Comparison of ENCODE assay signal across 8 cellular contexts in the genomic region with DNA sequence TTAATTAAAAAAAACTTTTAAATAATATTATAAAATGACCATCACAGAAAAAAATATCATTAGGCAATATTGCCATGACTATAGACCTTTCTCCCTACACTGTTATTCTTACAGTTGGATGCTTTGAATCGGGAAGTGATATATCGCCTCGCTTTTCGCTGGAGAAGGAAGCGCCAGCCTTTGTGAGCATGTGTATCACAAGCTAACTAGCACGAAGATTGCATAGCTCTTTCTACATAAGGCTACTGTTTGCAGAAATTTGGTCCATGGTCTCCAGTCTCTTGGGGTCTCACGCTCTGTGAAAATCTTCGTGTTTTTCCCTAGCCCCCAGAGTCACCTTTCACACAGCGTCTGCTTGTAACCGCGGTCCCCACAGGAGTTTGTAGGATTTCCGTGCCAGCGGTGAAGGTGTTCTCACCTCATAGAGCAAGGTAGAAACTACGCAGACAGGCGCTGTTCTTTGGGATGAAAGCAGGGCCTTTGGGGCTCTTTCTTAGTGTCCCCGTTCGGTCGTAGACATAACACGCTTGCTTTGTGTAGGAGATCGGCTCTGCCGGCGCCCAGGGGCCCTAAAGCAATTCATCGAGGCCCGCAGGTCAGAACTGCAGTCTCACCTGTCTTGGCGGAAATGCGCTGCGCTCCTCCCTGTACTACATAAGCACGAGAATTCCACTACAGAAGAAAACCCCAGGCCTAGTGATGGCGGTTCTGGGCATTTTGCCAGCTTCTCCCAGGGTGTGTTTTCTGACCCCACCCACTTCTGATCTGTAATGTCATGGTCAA.
DNase-seq lines count a peak whose midpoint lies in the region; ATAC-seq, FAIRE-seq and TF ChIP-seq lines count a peak whose summit lies in the region.
"Not testable (repeated sequence)": the region's sequence is repeated elsewhere in the genome, so short reads cannot be mapped to it uniquely, and the experiment has no call there.

No MANE protein-coding gene starts in this region.

- WGBS in testis, 2 donors = 62 to 72% methylated on average over 13 to 14 of the region's 29 CpGs

- H3K4me3 Mint-ChIP-seq in CD4-positive, alpha-beta memory T cell = peak overlapping the region in 4 of 8 donors; percentile 48 to 67 (median 53)
- not testable (repeated sequence) for H3K4me3 Mint-ChIP-seq in activated CD4-positive, alpha-beta T cell treated with anti-CD3 and anti-CD28 coated beads, Interleukin-2, amount 10 ng/mL, durations not matched to agents 24 days and 14 days; activated T-helper 17 cell treated with anti-CD3 and anti-CD28 coated beads, Interleukin-2, amount 50 U/mL, for 72 hours; activated naive CD8-positive, alpha-beta T cell treated with anti-CD3 and anti-CD28 coated beads, Interleukin-2, amount 50 U/mL, for 24 hours

- not testable (repeated sequence) for H3K9ac ChIP-seq in endothelial cell of umbilical vein (replicated peaks; ENCODE audit: extremely low read depth, insufficient read depth, low read length)

- dilution Hi-C loops in endothelial cell of umbilical vein (cut with MboI; ENCODE audit: extremely low pct_ligation_motif_present, low sequenced_read_pairs) = not testable (repeated sequence)

- peak; percentile 79 for FAIRE-seq in endothelial cell of umbilical vein (lab: Jason Lieb, UNC)

- POLR2A ChIA-PET in CD4-positive, alpha-beta memory T cell (lab: Charles Lee; ENCODE audit: partially characterized antibody); endothelial cell of umbilical vein (lab: Charles Lee): not testable (repeated sequence)

- H3K27me3 Mint-ChIP-seq in CD4-positive, alpha-beta memory T cell; activated CD4-positive, alpha-beta T cell treated with anti-CD3 and anti-CD28 coated beads, Interleukin-2, amount 10 ng/mL, durations not matched to agents 24 days and 14 days; activated T-helper 17 cell treated with anti-CD3 and anti-CD28 coated beads, Interleukin-2, amount 50 U/mL, for 72 hours; activated naive CD8-positive, alpha-beta T cell treated with anti-CD3 and anti-CD28 coated beads, Interleukin-2, amount 50 U/mL, for 24 hours: not testable (repeated sequence)

- peak overlapping the region; percentile 15 for H3K27ac ChIP-seq in CD4-positive, alpha-beta memory T cell (ENCODE audit: low read depth, low read length)
- H3K27ac ChIP-seq in endothelial cell of umbilical vein (ENCODE audit: insufficient read depth, low read depth, low read length); testis: not testable (repeated sequence)

- not testable (repeated sequence) for H3K4me2 ChIP-seq in endothelial cell of umbilical vein (ENCODE audit: insufficient read depth, low read length)

- TF ChIP-seq POLR2A in endothelial cell of umbilical vein (IDR thresholded peaks at IDR 0.05; ENCODE audit: low read depth, low read length); testis (IDR thresholded peaks at IDR 0.05): not testable (repeated sequence)

- H3K4me3 ChIP-seq in CD4-positive, alpha-beta memory T cell (ENCODE audit: low read length in 2 of 2); endothelial cell of umbilical vein (replicated peaks in 1 of 3; ENCODE audit: insufficient read depth in 1 of 3, low read depth in 1 of 3, low read length in 3 of 3); mucosa of descending colon; testis: not testable (repeated sequence)

- H3K79me2 ChIP-seq in endothelial cell of umbilical vein (ENCODE audit: control insufficient read depth, insufficient read depth, low read length) = not testable (repeated sequence)

- H4K20me1 ChIP-seq in endothelial cell of umbilical vein (replicated peaks; ENCODE audit: control insufficient read depth, extremely low read depth, insufficient read depth, low read length) = not testable (repeated sequence)

- H3K4me1 ChIP-seq in CD4-positive, alpha-beta memory T cell (ENCODE audit: insufficient read depth, low read length); endothelial cell of umbilical vein (ENCODE audit: control insufficient read depth, extremely low read depth, insufficient read depth, low read length); mucosa of descending colon (ENCODE audit: low read depth); testis: not testable (repeated sequence)

- not testable (repeated sequence) for TF ChIP-seq CTCF in endothelial cell of umbilical vein (IDR thresholded peaks at IDR 0.05; ENCODE audit: extremely low read depth in 1 of 2, insufficient read depth in 1 of 2, low read depth in 1 of 2, low read length in 2 of 2); mucosa of descending colon (IDR thresholded peaks at IDR 0.05); testis (IDR thresholded peaks at IDR 0.05)

- intact Hi-C loops in CD4-positive, alpha-beta memory T cell (cut with micrococcal nuclease); activated CD4-positive, alpha-beta T cell treated with anti-CD3 and anti-CD28 coated beads, Interleukin-2, amount 10 ng/mL, durations not matched to agents 24 days and 14 days (cut with micrococcal nuclease); endothelial cell of umbilical vein (cut with micrococcal nuclease); mucosa of descending colon (cut with DNase I, micrococcal nuclease); testis (cut with DNase I; ENCODE audit: low total_unique reads): not testable (repeated sequence)

- H3K9me3 ChIP-seq in CD4-positive, alpha-beta memory T cell (ENCODE audit: control insufficient read depth in 1 of 2, low read length in 2 of 2); endothelial cell of umbilical vein (replicated peaks; ENCODE audit: control insufficient read depth, insufficient read depth, low read length); mucosa of descending colon; testis: not testable (repeated sequence)

- CTCF ChIA-PET in CD4-positive, alpha-beta memory T cell (lab: Charles Lee; ENCODE audit: partially characterized antibody); endothelial cell of umbilical vein (lab: Charles Lee): not testable (repeated sequence)

- ATAC-seq in activated T-helper 17 cell treated with anti-CD3 and anti-CD28 coated beads, Interleukin-2, amount 50 U/mL, for 72 hours (replicated peaks) = peak; percentile 32
- ATAC-seq in activated naive CD8-positive, alpha-beta T cell treated with anti-CD3 and anti-CD28 coated beads, Interleukin-2, amount 50 U/mL, for 24 hours = not testable (repeated sequence)
- peak; percentile 15 for ATAC-seq in mucosa of descending colon

- not testable (repeated sequence) for H3K27me3 ChIP-seq in CD4-positive, alpha-beta memory T cell (ENCODE audit: insufficient read depth, low read length); endothelial cell of umbilical vein (ENCODE audit: control insufficient read depth in 2 of 2, insufficient read depth in 2 of 2, low read length in 2 of 2); testis

- H3K4me1 Mint-ChIP-seq in CD4-positive, alpha-beta memory T cell; activated CD4-positive, alpha-beta T cell treated with anti-CD3 and anti-CD28 coated beads, Interleukin-2, amount 10 ng/mL, durations not matched to agents 24 days and 14 days; activated T-helper 17 cell treated with anti-CD3 and anti-CD28 coated beads, Interleukin-2, amount 50 U/mL, for 72 hours; activated naive CD8-positive, alpha-beta T cell treated with anti-CD3 and anti-CD28 coated beads, Interleukin-2, amount 50 U/mL, for 24 hours: not testable (repeated sequence)

- not testable (repeated sequence) for H3K9me1 ChIP-seq in endothelial cell of umbilical vein (replicated peaks; ENCODE audit: control insufficient read depth, extremely low read depth, insufficient read depth, low read length)

- H3K36me3 Mint-ChIP-seq in CD4-positive, alpha-beta memory T cell; activated CD4-positive, alpha-beta T cell treated with anti-CD3 and anti-CD28 coated beads, Interleukin-2, amount 10 ng/mL, durations not matched to agents 24 days and 14 days (ENCODE audit: low read depth); activated T-helper 17 cell treated with anti-CD3 and anti-CD28 coated beads, Interleukin-2, amount 50 U/mL, for 72 hours (ENCODE audit: low read depth); activated naive CD8-positive, alpha-beta T cell treated with anti-CD3 and anti-CD28 coated beads, Interleukin-2, amount 50 U/mL, for 24 hours (ENCODE audit: low read depth): not testable (repeated sequence)

- BruUV-seq in endothelial cell of umbilical vein (replicated peaks; lab: Mats Ljungman, UMichigan) = not testable (repeated sequence)

- DNase-seq in CD4-positive, alpha-beta memory T cell = peak; percentile 22 to 45 (median 33)
- peak; percentile 13 for DNase-seq in NCI-H2227 (lab: John Stamatoyannopoulos, UW; ENCODE audit: unreplicated experiment)
- peak; percentile 64 for DNase-seq in activated CD4-positive, alpha-beta T cell treated with anti-CD3 and anti-CD28 coated beads, Interleukin-2, amount 10 ng/mL, durations not matched to agents 24 days and 14 days
- DNase-seq in activated naive CD8-positive, alpha-beta T cell treated with anti-CD3 and anti-CD28 coated beads, Interleukin-2, amount 50 U/mL, for 24 hours = peak; percentile 5
- not testable (repeated sequence) for DNase-seq in endothelial cell of umbilical vein (ENCODE audit: low read depth, low spot score)
- peak in 1 of 3 donors; percentile 17 for DNase-seq in mucosa of descending colon
- DNase-seq in testis = peak; percentile 16

- H3K27ac Mint-ChIP-seq in CD4-positive, alpha-beta memory T cell = peak overlapping the region in 6 of 7 donors; percentile 17 to 89 (median 66)
- not testable (repeated sequence) for H3K27ac Mint-ChIP-seq in activated CD4-positive, alpha-beta T cell treated with anti-CD3 and anti-CD28 coated beads, Interleukin-2, amount 10 ng/mL, durations not matched to agents 24 days and 14 days; activated T-helper 17 cell treated with anti-CD3 and anti-CD28 coated beads, Interleukin-2, amount 50 U/mL, for 72 hours; activated naive CD8-positive, alpha-beta T cell treated with anti-CD3 and anti-CD28 coated beads, Interleukin-2, amount 50 U/mL, for 24 hours

- not testable (repeated sequence) for H3K36me3 ChIP-seq in CD4-positive, alpha-beta memory T cell (ENCODE audit: insufficient read depth, low read length); endothelial cell of umbilical vein (ENCODE audit: control insufficient read depth in 2 of 2, extremely low read depth in 1 of 2, insufficient read depth in 2 of 2, low read length in 2 of 2); mucosa of descending colon (ENCODE audit: low read depth); testis (ENCODE audit: low read depth, missing control alignments)

- not testable (repeated sequence) for H2AFZ ChIP-seq in endothelial cell of umbilical vein (ENCODE audit: low read depth, low read length)

- H3K9me3 Mint-ChIP-seq in CD4-positive, alpha-beta memory T cell; activated CD4-positive, alpha-beta T cell treated with anti-CD3 and anti-CD28 coated beads, Interleukin-2, amount 10 ng/mL, durations not matched to agents 24 days and 14 days; activated T-helper 17 cell treated with anti-CD3 and anti-CD28 coated beads, Interleukin-2, amount 50 U/mL, for 72 hours; activated naive CD8-positive, alpha-beta T cell treated with anti-CD3 and anti-CD28 coated beads, Interleukin-2, amount 50 U/mL, for 24 hours: not testable (repeated sequence)
